1 cellular context compared by ENCODE assay signal in the genomic region with DNA sequence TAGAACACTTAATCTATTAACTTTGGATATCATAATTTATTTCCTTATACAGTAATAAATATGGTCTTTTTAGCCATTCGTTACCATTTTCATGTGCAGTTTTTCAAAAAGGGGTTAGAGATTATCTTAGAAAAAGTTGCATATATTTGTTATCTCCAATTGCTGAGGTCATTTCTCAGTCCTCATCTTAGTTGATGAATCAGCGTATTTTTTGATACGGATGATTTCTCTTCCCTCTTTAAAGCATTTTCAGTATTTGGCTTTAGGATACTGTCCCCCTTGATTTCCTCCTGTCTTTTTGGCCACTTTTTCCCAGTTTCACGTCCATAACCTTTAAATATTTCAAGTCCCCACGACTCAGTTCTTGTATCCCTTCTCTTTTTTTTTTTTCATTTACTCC.
TF ChIP-seq lines count a peak whose summit lies in the region.

No MANE protein-coding gene starts in this region.

TF ChIP-seq in H1, 55 proteins besides CTCF, POLR2A, EP300 and RAD21:
- TF ChIP-seq EZH2 (IDR thresholded peaks at IDR 0.05; ENCODE audit: low read depth, low read length, severe bottlenecking): no peak
- peak; percentile 48 for TF ChIP-seq MAFK (IDR thresholded peaks at IDR 0.05; ENCODE audit: low read depth, low read length)
